In genomic region chr1:44544960-44545359, GRCh38 we compare ENCODE assay signal across 26 cellular contexts.
"Had no signal": no experiment of that assay in that cellular context is flagged by ENCODE, and none has a peak within 500 bp of the region (broad histone marks: within the 10 kb centered on the region; RNA-seq: fewer than 3 reads in every experiment).

No MANE protein-coding gene starts in this region.

- H3K36me3 Mint-ChIP-seq: natural killer cell treated with Interleukin-12 subunit alpha and Interleukin-12 subunit beta and Interleukin-15 and Interleukin-18, amount 100 ng/mL, for 72 hours; type B pancreatic cell had no signal

- H3K4me1 ChIP-seq: gastroesophageal sphincter, lower lobe of right lung had no signal

- H3K9me3 Mint-ChIP-seq: activated CD4-positive, alpha-beta T cell treated with anti-CD3 and anti-CD28 coated beads, Interleukin-2, amount 10 ng/mL, durations not matched to agents 7 days and 5 days; activated CD8-positive, alpha-beta T cell treated with anti-CD3 and anti-CD28 coated beads for 36 hours; activated T-cell treated with anti-CD3 and anti-CD28 coated beads, Interleukin-2, amount 50 U/mL, for 4 hours; activated T-helper 17 cell treated with anti-CD3 and anti-CD28 coated beads, Interleukin-2, amount 50 U/mL, for 72 hours; dendritic cell treated with granulocyte-macrophage colony-stimulating factor and Interleukin-4, amounts not matched to agents 40 ng/mL and 50 ng/mL, for 4 days; natural killer cell treated with Interleukin-12 subunit alpha and Interleukin-12 subunit beta and Interleukin-15 and Interleukin-18, amount 100 ng/mL, for 72 hours; T-helper 1 cell treated with Interleukin-12 subunit alpha and Interleukin-12 subunit beta and Interleukin-4 antibody, amounts not matched to agents 30 μg/mL and 1 μg/mL, for 36 hours; type B pancreatic cell had no signal

- DNase-seq: activated CD4-positive, alpha-beta T cell treated with anti-CD3 and anti-CD28 coated beads, Interleukin-2, amount 10 ng/mL, durations not matched to agents 7 days and 5 days; activated CD4-positive, CD25-positive, alpha-beta regulatory T cell treated with anti-CD3 and anti-CD28 coated beads, Interleukin-2, amount 50 U/mL, for 72 hours; activated CD8-positive, alpha-beta T cell treated with anti-CD3 and anti-CD28 coated beads for 36 hours; activated gamma-delta T cell treated with Interleukin-2 at 50 U/mL for 16 hours; activated naive CD4-positive, alpha-beta T cell treated with anti-CD3 and anti-CD28 coated beads, Interleukin-2, amount 50 U/mL, for 16 hours; activated T-cell treated with anti-CD3 and anti-CD28 coated beads, Interleukin-2, amount 50 U/mL, for 4 hours; amniotic stem cell; central memory CD4-positive, alpha-beta T cell; effector CD4-positive, alpha-beta T cell; left lung; lower lobe of right lung; mesenchymal stem cell; mucosa of descending colon; posterior cingulate gyrus; right cardiac atrium; stimulated activated CD4-positive, alpha-beta T cell treated with anti-CD3 and anti-CD28 coated beads, Interleukin-2, amount 100 ng/mL, for 48 hours; stimulated activated naive CD4-positive, alpha-beta T cell treated with Interleukin-2 at 50 U/mL for 16 hours; SW 1271; T-helper 9 cell had no signal

- ATAC-seq: activated CD8-positive, alpha-beta T cell treated with anti-CD3 and anti-CD28 coated beads for 36 hours; activated T-cell treated with anti-CD3 and anti-CD28 coated beads, Interleukin-2, amount 50 U/mL, for 4 hours; activated T-helper 17 cell treated with anti-CD3 and anti-CD28 coated beads, Interleukin-2, amount 50 U/mL, for 72 hours; gastroesophageal sphincter; left lung; lower lobe of right lung; mucosa of descending colon; natural killer cell treated with Interleukin-12 subunit alpha and Interleukin-12 subunit beta and Interleukin-15 and Interleukin-18, amount 100 ng/mL, for 72 hours; right cardiac atrium had no signal

- H3K4me1 Mint-ChIP-seq: activated CD4-positive, alpha-beta T cell treated with anti-CD3 and anti-CD28 coated beads, Interleukin-2, amount 10 ng/mL, durations not matched to agents 7 days and 5 days; activated T-helper 17 cell treated with anti-CD3 and anti-CD28 coated beads, Interleukin-2, amount 50 U/mL, for 72 hours had no signal

- H3K36me3 ChIP-seq: gastroesophageal sphincter, left lung, lower lobe of right lung had no signal

- H3K9me3 ChIP-seq: gastroesophageal sphincter, left lung, lower lobe of right lung, mucosa of descending colon had no signal

- H3K4me3 Mint-ChIP-seq: activated CD4-positive, alpha-beta T cell treated with anti-CD3 and anti-CD28 coated beads, Interleukin-2, amount 10 ng/mL, durations not matched to agents 7 days and 5 days; activated CD8-positive, alpha-beta T cell treated with anti-CD3 and anti-CD28 coated beads for 36 hours; activated T-cell treated with anti-CD3 and anti-CD28 coated beads, Interleukin-2, amount 50 U/mL, for 4 hours; activated T-helper 17 cell treated with anti-CD3 and anti-CD28 coated beads, Interleukin-2, amount 50 U/mL, for 72 hours; dendritic cell treated with granulocyte-macrophage colony-stimulating factor and Interleukin-4, amounts not matched to agents 40 ng/mL and 50 ng/mL, for 4 days; natural killer cell treated with Interleukin-12 subunit alpha and Interleukin-12 subunit beta and Interleukin-15 and Interleukin-18, amount 100 ng/mL, for 72 hours; T-helper 1 cell treated with Interleukin-12 subunit alpha and Interleukin-12 subunit beta and Interleukin-4 antibody, amounts not matched to agents 30 μg/mL and 1 μg/mL, for 36 hours; type B pancreatic cell had no signal

- H3K4me3 ChIP-seq: gastroesophageal sphincter, hepatocyte, left lung, lower lobe of right lung, mucosa of descending colon had no signal

- H3K27ac ChIP-seq: gastroesophageal sphincter, hepatocyte, left lung, lower lobe of right lung had no signal

- H3K27ac Mint-ChIP-seq: activated CD4-positive, alpha-beta T cell treated with anti-CD3 and anti-CD28 coated beads, Interleukin-2, amount 10 ng/mL, durations not matched to agents 7 days and 5 days; activated CD8-positive, alpha-beta T cell treated with anti-CD3 and anti-CD28 coated beads for 36 hours; activated T-helper 17 cell treated with anti-CD3 and anti-CD28 coated beads, Interleukin-2, amount 50 U/mL, for 72 hours; dendritic cell treated with granulocyte-macrophage colony-stimulating factor and Interleukin-4, amounts not matched to agents 40 ng/mL and 50 ng/mL, for 4 days; natural killer cell treated with Interleukin-12 subunit alpha and Interleukin-12 subunit beta and Interleukin-15 and Interleukin-18, amount 100 ng/mL, for 72 hours; T-helper 1 cell treated with Interleukin-12 subunit alpha and Interleukin-12 subunit beta and Interleukin-4 antibody, amounts not matched to agents 30 μg/mL and 1 μg/mL, for 36 hours; type B pancreatic cell had no signal
